Comparison of ENCODE assay signal across 24 cellular contexts in the genomic region with DNA sequence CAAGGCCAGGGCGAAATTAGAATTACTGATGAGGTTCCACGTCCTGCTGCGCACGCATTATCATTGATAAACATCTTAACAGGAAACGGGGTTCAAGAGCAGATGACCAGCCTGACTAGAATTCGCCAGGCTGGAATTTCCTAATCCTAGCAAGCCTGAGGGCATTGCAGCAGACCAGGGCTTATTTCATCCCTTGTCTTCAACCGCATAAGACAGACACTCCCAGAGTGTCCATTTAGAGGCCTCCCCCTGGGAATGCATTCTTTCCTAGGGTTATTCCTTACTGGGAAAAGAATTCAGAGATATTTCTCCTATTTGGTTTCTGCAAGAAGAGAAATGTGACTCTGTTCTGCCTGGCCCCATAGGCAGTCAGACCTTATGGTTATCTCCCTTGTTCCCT.
"Had no signal": no experiment of that assay in that cellular context is flagged by ENCODE, and none has a peak within 500 bp of the region (broad histone marks: within the 10 kb centered on the region; RNA-seq: fewer than 3 reads in every experiment).

No MANE protein-coding gene starts in this region.

- H3K27me3 ChIP-seq: neural progenitor cell, ovary, right lobe of liver, sigmoid colon, stomach, thyroid gland, tibial nerve, upper lobe of left lung, vagina had no signal

- H3K9me3 ChIP-seq: ovary, right lobe of liver, thyroid gland, vagina had no signal

- DNase-seq: occipital lobe; ovary; posterior cingulate gyrus; psoas muscle; right cardiac atrium; right lobe of liver; sigmoid colon; small intestine; stimulated activated CD4-positive, alpha-beta T cell treated with anti-CD3 and anti-CD28 coated beads, Interleukin-15, amount 100 ng/mL, for 24 hours; stimulated activated CD4-positive, alpha-beta T cell treated with anti-CD3 and anti-CD28 coated beads, Interleukin-2, amount 100 ng/mL, for 24 hours; stimulated activated CD4-positive, alpha-beta T cell treated with anti-CD3 and anti-CD28 coated beads, Interleukin-2, amount 100 ng/mL, for 48 hours; stimulated activated CD4-positive, alpha-beta T cell treated with anti-CD3 and anti-CD28 coated beads, Interleukin-4, amount 100 ng/mL, for 24 hours; stimulated activated naive B cell treated with anti-CD40 and anti-IgM and Interleukin-4, amounts not matched to agents 10 μg/mL and 1 μg/mL and 100 μg/mL, for 72 hours; stimulated activated naive CD4-positive, alpha-beta T cell treated with Interleukin-2 at 50 U/mL for 16 hours; stomach; thyroid gland; trophoblast cell; upper lobe of left lung had no signal

- H3K27ac ChIP-seq: neural progenitor cell, ovary, parathyroid adenoma, psoas muscle, right lobe of liver, sigmoid colon, stomach, thoracic aorta, thyroid gland, tibial nerve, upper lobe of left lung, vagina had no signal

- H3K9ac ChIP-seq: neural progenitor cell, parathyroid adenoma had no signal

- H3K79me2 ChIP-seq: parathyroid adenoma had no signal

- H3K36me3 ChIP-seq: neural progenitor cell, ovary, right lobe of liver, sigmoid colon, stomach, thoracic aorta, thyroid gland, tibial nerve, upper lobe of left lung, vagina had no signal

- H3K4me3 ChIP-seq: neural progenitor cell, ovary, psoas muscle, right lobe of liver, sigmoid colon, stomach, thoracic aorta, thyroid gland, tibial nerve, upper lobe of left lung, vagina had no signal

- ATAC-seq: psoas muscle; right cardiac atrium; right lobe of liver; stimulated activated effector memory CD8-positive, alpha-beta T cell treated with anti-CD3 and anti-CD28 coated beads, Interleukin-12 subunit alpha, Interleukin-12 subunit beta, amount 100 ng/mL, for 72 hours; stimulated activated naive B cell treated with anti-CD40 and anti-IgM and Interleukin-4, amounts not matched to agents 10 μg/mL and 1 μg/mL and 100 μg/mL, for 72 hours had no signal

- H3K4me1 ChIP-seq: neural progenitor cell, parathyroid adenoma, psoas muscle, right lobe of liver, sigmoid colon, stomach, thyroid gland, tibial nerve, upper lobe of left lung, vagina had no signal

- H3K4me2 ChIP-seq: neural progenitor cell had no signal
